ENCODE assay signal across 1 cellular context in genomic region chr9:98961513-98962180, GRCh38.
TF ChIP-seq lines count a peak whose summit lies in the region.

No MANE protein-coding gene starts in this region.

TF ChIP-seq in IMR-90, 13 proteins besides CTCF, POLR2A, EP300 and RAD21:
- no peak for TF ChIP-seq FOS (IDR thresholded peaks at IDR 0.05; ENCODE audit: low read depth, low read length)
- no peak for TF ChIP-seq RCOR1 (IDR thresholded peaks at IDR 0.05; ENCODE audit: insufficient replicate concordance, low read length)
- no peak for TF ChIP-seq ELK1 (IDR thresholded peaks at IDR 0.05; ENCODE audit: borderline replicate concordance, low read depth, low read length)
- TF ChIP-seq USF2 (IDR thresholded peaks at IDR 0.05; ENCODE audit: low read depth, low read length), result no peak
- no peak for TF ChIP-seq NFE2L2 (IDR thresholded peaks at IDR 0.05; ENCODE audit: low read depth, low read length)
- TF ChIP-seq MAFK (IDR thresholded peaks at IDR 0.05; ENCODE audit: low read depth, low read length), result no peak
